Comparison of ENCODE assay signal across 8 cellular contexts in the genomic region with DNA sequence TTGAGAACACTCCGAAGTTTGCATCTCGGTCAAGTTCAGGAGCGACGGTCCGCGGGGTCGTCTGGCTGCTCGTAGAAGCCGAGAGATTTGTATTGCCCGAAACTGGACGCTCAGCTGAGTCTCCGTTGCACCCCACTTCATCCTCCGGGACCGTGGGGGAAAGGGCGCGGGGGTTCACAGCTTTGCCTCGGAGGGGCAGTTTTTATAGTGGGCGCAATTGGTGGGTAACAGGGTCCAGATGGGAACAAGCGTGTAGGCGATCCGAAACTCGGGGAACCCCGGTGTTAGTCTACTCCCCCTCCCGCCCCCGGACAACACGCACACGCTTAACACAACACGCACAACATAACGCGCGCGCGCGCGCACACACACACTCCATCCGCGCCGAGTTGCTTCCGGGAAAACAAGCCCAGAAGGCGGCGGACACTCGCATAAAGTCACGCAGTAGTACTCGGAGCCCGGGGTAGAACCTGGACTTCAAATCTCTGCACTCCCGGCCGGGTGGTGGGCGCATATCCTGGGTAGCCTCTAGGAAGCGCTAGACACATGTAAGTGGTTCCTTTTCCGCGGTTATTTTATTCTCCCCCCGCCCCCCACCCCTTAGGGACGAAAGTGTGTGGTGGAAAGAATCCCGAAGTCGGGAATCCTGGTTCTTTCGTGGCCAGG. TPM values are rescaled to one million over a fixed set of nuclear protein-coding genes. Genes with fewer than 3 reads are reported as not detected.
A peak's percentile ranks its signal among the peaks of the same experiment; 100 is the strongest.
DNase-seq lines count a peak whose midpoint lies in the region; ATAC-seq and TF ChIP-seq lines count a peak whose summit lies in the region.

No MANE protein-coding gene starts in this region.

- DNase-seq in CD8-positive, alpha-beta T cell = peak; percentile 78 to 95 (median 86)
- DNase-seq in HEK293T (ENCODE audit: extremely low spot score) (peak; percentile 82), NCI-H69 (lab: John Stamatoyannopoulos, UW) (peak; percentile 86), dermis microvascular lymphatic vessel endothelial cell (ENCODE audit: low read depth in 2 of 2) (peak; percentile 87 to 94), right lobe of liver (peak; percentile 89 to 91 (median 90))
- peak; percentile 73 to 79 for DNase-seq in activated CD4-positive, alpha-beta T cell treated with anti-CD3 and anti-CD28 coated beads, Interleukin-2, amount 50 U/mL, for 48 hours
- peak; percentile 61 to 62 for DNase-seq in stimulated activated CD4-positive, alpha-beta T cell treated with anti-CD3 and anti-CD28 coated beads, Interleukin-2, amount 100 ng/mL, for 48 hours

- intact Hi-C loops in CD8-positive, alpha-beta T cell (cut with DNase I, micrococcal nuclease) = loop anchor here (1.0 to 10.0 kb wide), 15 partner anchors 31 to 1030 kb away; a partner anchor contains a TSS
- intact Hi-C loops in right lobe of liver (cut with DNase I) = no loop called here

- H3K4me3 Mint-ChIP-seq in CD8-positive, alpha-beta T cell = peak overlapping the region; percentile 92

- peaks cover 4% of the 10 kb centered on the region for H3K4me1 ChIP-seq in CD8-positive, alpha-beta T cell (ENCODE audit: insufficient read depth, low read length)
- peaks cover 0 to 21% (median 7%) of the 10 kb centered on the region in 4 donors for H3K4me1 ChIP-seq in right lobe of liver

- H3K27ac ChIP-seq in CD8-positive, alpha-beta T cell (ENCODE audit: low read depth, low read length) = peak overlapping the region; percentile 100
- peak overlapping the region; percentile 99 to 100 (median 100) for H3K27ac ChIP-seq in right lobe of liver

- H3K27ac Mint-ChIP-seq in CD8-positive, alpha-beta T cell = peak overlapping the region; percentile 97

- no peaks in the 10 kb centered on the region for H3K36me3 ChIP-seq in CD8-positive, alpha-beta T cell (ENCODE audit: insufficient read depth, low read length)
- H3K36me3 ChIP-seq in right lobe of liver = no peaks in the 10 kb centered on the region

- WGBS in right lobe of liver (ENCODE audit: insufficient coverage, low coverage, low lambda C conversion rate, missing lambda C conversion rate) = 0% methylated on average over 27 of the region's 56 CpGs

- H3K4me1 Mint-ChIP-seq in CD8-positive, alpha-beta T cell (ENCODE audit: low read depth) = peaks cover 38% of the 10 kb centered on the region

- POLR2A ChIA-PET in CD8-positive, alpha-beta T cell (lab: Charles Lee) = interaction anchor here (0.6 to 3.0 kb wide), 11 partner anchors 8 to 914 kb away, joined by 3 to 17 read pairs (median 6); a partner anchor contains a TSS
- POLR2A ChIA-PET in HEK293T (lab: Yijun Ruan, JAX) = interaction anchor here (0.7 to 2.2 kb wide), 14 partner anchors 11 to 894 kb away, joined by 3 to 16 read pairs (median 4); no protein-coding TSS in a partner anchor

- peaks cover 12% of the 10 kb centered on the region for H3K9me3 Mint-ChIP-seq in CD8-positive, alpha-beta T cell

- H3K36me3 Mint-ChIP-seq in CD8-positive, alpha-beta T cell = peaks cover 46% of the 10 kb centered on the region

- peak; percentile 68 for TF ChIP-seq POLR2A in right lobe of liver (IDR thresholded peaks at IDR 0.05)

- no peaks in the 10 kb centered on the region for H3K9me3 ChIP-seq in CD8-positive, alpha-beta T cell (ENCODE audit: low read length)
- H3K9me3 ChIP-seq in right lobe of liver = no peaks in the 10 kb centered on the region

- peak; percentile 28 for ATAC-seq in CD8-positive, alpha-beta T cell
- ATAC-seq in right lobe of liver = peak; percentile 0 to 38 (median 13)
- no peak for ATAC-seq in HG03196 (IDR thresholded peaks at IDR 0.05; ENCODE audit: unreplicated experiment)

- CTCF ChIA-PET in CD8-positive, alpha-beta T cell (lab: Charles Lee) = interaction anchor here (0.5 to 4.5 kb wide), 10 partner anchors 35 to 914 kb away, joined by 3 to 30 read pairs (median 3); no protein-coding TSS in a partner anchor
- CTCF ChIA-PET in HEK293T (lab: Yijun Ruan, JAX) = interaction anchor here (0.6 to 2.0 kb wide), 5 partner anchors 12 to 1116 kb away, joined by 3 to 5 read pairs (median 3); no protein-coding TSS in a partner anchor

- no peaks in the 10 kb centered on the region for H3K27me3 ChIP-seq in CD8-positive, alpha-beta T cell (ENCODE audit: insufficient read depth, low read length)
- no peaks in the 10 kb centered on the region for H3K27me3 ChIP-seq in right lobe of liver

- peak overlapping the region; percentile 91 for H3K4me3 ChIP-seq in CD8-positive, alpha-beta T cell (ENCODE audit: low read depth, low read length)
- H3K4me3 ChIP-seq in right lobe of liver = peak overlapping the region; percentile 61 to 70 (median 69)

- no peaks in the 10 kb centered on the region for H3K27me3 Mint-ChIP-seq in CD8-positive, alpha-beta T cell (ENCODE audit: low read depth)

- peak; percentile 42 for TF ChIP-seq CTCF in CD8-positive, alpha-beta T cell (IDR thresholded peaks at IDR 0.05)
- TF ChIP-seq CTCF in right lobe of liver (IDR thresholded peaks at IDR 0.05) = peak; percentile 55 to 60 (median 57)

TF ChIP-seq in HEK293T, 16 proteins besides CTCF, POLR2A, EP300 and RAD21:
- no peak for TF ChIP-seq FOXK2 (IDR thresholded peaks at IDR 0.05)
- TF ChIP-seq, protein P1, sequence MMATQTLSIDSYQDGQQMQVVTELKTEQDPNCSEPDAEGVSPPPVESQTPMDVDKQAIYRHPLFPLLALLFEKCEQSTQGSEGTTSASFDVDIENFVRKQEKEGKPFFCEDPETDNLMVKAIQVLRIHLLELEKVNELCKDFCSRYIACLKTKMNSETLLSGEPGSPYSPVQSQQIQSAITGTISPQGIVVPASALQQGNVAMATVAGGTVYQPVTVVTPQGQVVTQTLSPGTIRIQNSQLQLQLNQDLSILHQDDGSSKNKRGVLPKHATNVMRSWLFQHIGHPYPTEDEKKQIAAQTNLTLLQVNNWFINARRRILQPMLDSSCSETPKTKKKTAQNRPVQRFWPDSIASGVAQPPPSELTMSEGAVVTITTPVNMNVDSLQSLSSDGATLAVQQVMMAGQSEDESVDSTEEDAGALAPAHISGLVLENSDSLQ (IDR thresholded peaks at IDR 0.05) = no peak
- no peak for TF ChIP-seq SP1 (IDR thresholded peaks at IDR 0.05)
- peak; percentile 91 for TF ChIP-seq FOXM1 (IDR thresholded peaks at IDR 0.05; ENCODE audit: borderline replicate concordance)
- peak; percentile 76 for TF ChIP-seq L3MBTL2 (conservative IDR thresholded peaks at IDR 0.05)
- no peak for TF ChIP-seq NFRKB (IDR thresholded peaks at IDR 0.05)
- TF ChIP-seq HDGF (IDR thresholded peaks at IDR 0.05; ENCODE audit: borderline replicate concordance) = no peak
- no peak for TF ChIP-seq CTBP1 (IDR thresholded peaks at IDR 0.05; ENCODE audit: borderline replicate concordance)
- no peak for TF ChIP-seq ELF4 (IDR thresholded peaks at IDR 0.05)
- TF ChIP-seq TARDBP (IDR thresholded peaks at IDR 0.05) = peak; percentile 53; the same call in 1 of the 2 replicates

RNA-seq across cellular contexts. Expression of a gene that starts 1.0 kb away (rescaled TPM):
- total RNA-seq in CD8-positive, alpha-beta T cell = 100 to 1,000 TPM; 595 to 598 TPM
- total RNA-seq in dermis microvascular lymphatic vessel endothelial cell (43.4 and 72.7 TPM in 2 replicates), right lobe of liver (100 to 1,000 TPM in 3 of 6 experiments, 10 to 100 TPM in 2, 1 to 10 TPM in 1; 9.3 to 116 (median 88.1) TPM)

Comparison
In these comparisons a context has a peak if more than half of its experiments do, and no peak if none do; other contexts are left out.
1. intact Hi-C loops: an anchor here in CD8-positive, alpha-beta T cell (1.0 to 10.0 kb wide); none called in right lobe of liver.